Comparison of ENCODE assay signal across 26 cellular contexts in genomic region chr19:35022460-35022859, GRCh38. TPM values are rescaled to one million over a fixed set of nuclear protein-coding genes. Genes with fewer than 3 reads are reported as not detected.
DNase-seq lines count a peak whose midpoint lies in the region; ATAC-seq, FAIRE-seq and TF ChIP-seq lines count a peak whose summit lies in the region.
"Had no signal": no experiment of that assay in that cellular context is flagged by ENCODE, and none has a peak within 500 bp of the region (broad histone marks: within the 10 kb centered on the region; RNA-seq: fewer than 3 reads in every experiment).

No MANE protein-coding gene starts in this region.

- H3K9ac ChIP-seq in K562 (ENCODE audit: insufficient read depth in 1 of 2, low read depth in 2 of 2, low read length in 2 of 2) = no peak overlapping the region

- intact Hi-C loops in activated CD8-positive, alpha-beta T cell treated with anti-CD3 and anti-CD28 coated beads for 36 hours (cut with micrococcal nuclease) = no loop called here
- intact Hi-C loops in Calu3 (cut with micrococcal nuclease; ENCODE audit: unreplicated experiment) = no loop called here
- intact Hi-C loops in K562 (cut with micrococcal nuclease) = no loop called here

- H3K36me3 Mint-ChIP-seq in activated CD8-positive, alpha-beta T cell treated with anti-CD3 and anti-CD28 coated beads, Interleukin-2, amount 10 ng/mL, durations not matched to agents 7 days and 5 days (ENCODE audit: low read depth) = peaks cover 62% of the 10 kb centered on the region
- peaks cover 53% of the 10 kb centered on the region for H3K36me3 Mint-ChIP-seq in activated CD8-positive, alpha-beta T cell treated with anti-CD3 and anti-CD28 coated beads for 36 hours (ENCODE audit: low read depth)
- H3K36me3 Mint-ChIP-seq in Calu3 (ENCODE audit: insufficient read depth, unreplicated experiment) = peaks cover 70% of the 10 kb centered on the region

- in situ Hi-C loops in K562 (cut with MboI) = no loop called here

- POLR2A ChIA-PET in activated CD8-positive, alpha-beta T cell treated with anti-CD3 and anti-CD28 coated beads, Interleukin-2, amount 10 ng/mL, durations not matched to agents 7 days and 5 days (lab: Charles Lee) = interaction anchor here (1.2 kb wide), 1 partner anchor 49 kb away, joined by 3 read pairs; no protein-coding TSS in a partner anchor
- POLR2A ChIA-PET in activated CD8-positive, alpha-beta T cell treated with anti-CD3 and anti-CD28 coated beads for 36 hours (lab: Charles Lee) = interaction anchor here (1.2 to 1.8 kb wide), 3 partner anchors 8 to 21 kb away, joined by 3 to 7 read pairs (median 3); no protein-coding TSS in a partner anchor
- POLR2A ChIA-PET in K562 (lab: Yijun Ruan, JAX) = no interaction called here

- H3K9me3 ChIP-seq in K562 (replicated peaks; ENCODE audit: control insufficient read depth, insufficient read depth, low read depth, low read length) (no peaks in the 10 kb centered on the region), neutrophil (no peaks in the 10 kb centered on the region)
- H3K9me3 ChIP-seq: HAP-1 had no signal

- 92% methylated on average over 5 of the region's 14 CpGs for WGBS in K562 (ENCODE audit: insufficient coverage, low coverage, missing lambda C conversion rate)

- H3K27ac ChIP-seq in K562 (ENCODE audit: extremely low read depth, low read depth, low read length) = no peak overlapping the region
- H3K27ac ChIP-seq in neutrophil = peak overlapping the region; percentile 46
- H3K27ac ChIP-seq: RWPE1 had no signal

- no peak for FAIRE-seq in K562 (lab: Jason Lieb, UNC)
- FAIRE-seq: GM12892 had no signal

- no peaks in the 10 kb centered on the region for H3K9me1 ChIP-seq in K562 (ENCODE audit: control insufficient read depth, insufficient read depth, low read length)

- BruUV-seq in Calu3 (replicated peaks; lab: Mats Ljungman, UMichigan) = no TSS peak
- BruUV-seq in K562 (replicated peaks; lab: Mats Ljungman, UMichigan) = no TSS peak

- no peak overlapping the region for H3K27ac Mint-ChIP-seq in activated CD8-positive, alpha-beta T cell treated with anti-CD3 and anti-CD28 coated beads, Interleukin-2, amount 10 ng/mL, durations not matched to agents 7 days and 5 days
- no peak overlapping the region for H3K27ac Mint-ChIP-seq in activated CD8-positive, alpha-beta T cell treated with anti-CD3 and anti-CD28 coated beads for 36 hours
- H3K27ac Mint-ChIP-seq in Calu3 (ENCODE audit: unreplicated experiment) = peak overlapping the region; percentile 29

- CTCF ChIA-PET in activated CD8-positive, alpha-beta T cell treated with anti-CD3 and anti-CD28 coated beads, Interleukin-2, amount 10 ng/mL, durations not matched to agents 7 days and 5 days (lab: Charles Lee) = no interaction called here
- CTCF ChIA-PET in activated CD8-positive, alpha-beta T cell treated with anti-CD3 and anti-CD28 coated beads for 36 hours (lab: Charles Lee) = interaction anchor here (1.2 to 1.9 kb wide), 2 partner anchors 22 to 50 kb away, joined by 4 to 5 read pairs; no protein-coding TSS in a partner anchor
- CTCF ChIA-PET in Calu3 (lab: Charles Lee) (no interaction called here), K562 (lab: Yijun Ruan, JAX; ENCODE audit: low intra/inter-chr PET ratio) (no interaction called here)

- no peak for TF ChIP-seq RAD21 in K562 (CRISPR knock-in tag; conservative IDR thresholded peaks at IDR 0.05 in 1 of 2, IDR thresholded peaks at IDR 0.05 in 1 of 2)

- no peaks in the 10 kb centered on the region for H4K20me1 ChIP-seq in K562 (replicated peaks; ENCODE audit: control insufficient read depth, insufficient read depth, low read length)

- H3K4me1 ChIP-seq in K562 (replicated peaks in 1 of 2; ENCODE audit: control insufficient read depth in 2 of 2, insufficient read depth in 2 of 2, low read length in 2 of 2) = peaks cover 0 to 5% of the 10 kb centered on the region in 2 experiments; a peak in 1 of 5 replicates
- H3K4me1 ChIP-seq in neutrophil (ENCODE audit: control insufficient read depth in 1 of 2, insufficient read depth in 1 of 2, low read depth in 1 of 2, low read length in 1 of 2) = peaks cover 11 to 12% of the 10 kb centered on the region in 2 experiments
- H3K4me1 ChIP-seq: HAP-1 had no signal

- peak; percentile 27 for ATAC-seq in activated CD8-positive, alpha-beta T cell treated with anti-CD3 and anti-CD28 coated beads, Interleukin-2, amount 10 ng/mL, durations not matched to agents 7 days and 5 days
- ATAC-seq in activated CD8-positive, alpha-beta T cell treated with anti-CD3 and anti-CD28 coated beads for 36 hours = no peak
- no peak for ATAC-seq in K562
- no peak for ATAC-seq in HG02973 (IDR thresholded peaks at IDR 0.05; ENCODE audit: unreplicated experiment)

- H3K4me3 ChIP-seq in K562 = no peak overlapping the region
- H3K4me3 ChIP-seq in neutrophil (ENCODE audit: low read depth in 1 of 2, low read length in 1 of 2) = no peak overlapping the region
- H3K4me3 ChIP-seq: HAP-1 had no signal

- no peak for TF ChIP-seq CTCF in activated CD8-positive, alpha-beta T cell treated with anti-CD3 and anti-CD28 coated beads for 36 hours (IDR thresholded peaks at IDR 0.05)
- TF ChIP-seq CTCF in Calu3 (IDR thresholded peaks at IDR 0.05; ENCODE audit: unreplicated experiment) = no peak
- TF ChIP-seq CTCF in K562 (IDR thresholded peaks at IDR 0.05 in 2 of 3, conservative IDR thresholded peaks at IDR 0.05 in 1 of 3; ENCODE audit: insufficient read depth in 2 of 3, low read depth in 1 of 3, low read length in 3 of 3) = no peak
- TF ChIP-seq CTCF in neutrophil (IDR thresholded peaks at IDR 0.05) = no peak

- H3K4me1 Mint-ChIP-seq in activated CD8-positive, alpha-beta T cell treated with anti-CD3 and anti-CD28 coated beads, Interleukin-2, amount 10 ng/mL, durations not matched to agents 7 days and 5 days (ENCODE audit: low read depth) = peaks cover 6% of the 10 kb centered on the region
- no peaks in the 10 kb centered on the region for H3K4me1 Mint-ChIP-seq in activated CD8-positive, alpha-beta T cell treated with anti-CD3 and anti-CD28 coated beads for 36 hours (ENCODE audit: low read depth)
- no peaks in the 10 kb centered on the region for H3K4me1 Mint-ChIP-seq in Calu3 (ENCODE audit: low read depth, unreplicated experiment)

- no peaks in the 10 kb centered on the region for H3K27me3 Mint-ChIP-seq in activated CD8-positive, alpha-beta T cell treated with anti-CD3 and anti-CD28 coated beads, Interleukin-2, amount 10 ng/mL, durations not matched to agents 7 days and 5 days (ENCODE audit: low read depth)
- no peaks in the 10 kb centered on the region for H3K27me3 Mint-ChIP-seq in activated CD8-positive, alpha-beta T cell treated with anti-CD3 and anti-CD28 coated beads for 36 hours
- no peaks in the 10 kb centered on the region for H3K27me3 Mint-ChIP-seq in Calu3 (ENCODE audit: unreplicated experiment)

- TF ChIP-seq EP300 in K562 (IDR thresholded peaks at IDR 0.05; ENCODE audit: low read length) = no peak

- H3K36me3 ChIP-seq in K562 (ENCODE audit: control insufficient read depth, insufficient read depth, low read length) = peaks cover 92% of the 10 kb centered on the region
- peaks cover 100% of the 10 kb centered on the region for H3K36me3 ChIP-seq in neutrophil

- no peaks in the 10 kb centered on the region for H3K79me2 ChIP-seq in K562 (ENCODE audit: control insufficient read depth, insufficient read depth, low read length)

- DNase-seq in activated CD8-positive, alpha-beta T cell treated with anti-CD3 and anti-CD28 coated beads, Interleukin-2, amount 10 ng/mL, durations not matched to agents 7 days and 5 days = no peak
- no peak for DNase-seq in activated CD8-positive, alpha-beta T cell treated with anti-CD3 and anti-CD28 coated beads for 36 hours
- DNase-seq in Calu3 (no peak), K562 (ENCODE audit: extremely low read depth in 1 of 4, low spot score in 3 of 4) (no peak), iPS-NIHi11 (ENCODE audit: low spot score) (no peak), nucleus accumbens (lab: John Stamatoyannopoulos, UW) (no peak)
- DNase-seq: 8988T, DMS153, DND-41, GOT3, MV-4-11, NCI-H1105, NCI-H1436 treated with DMSO at 0.1 percent for 48 hours, NCI-H1930, NCI-H2107, NCI-H526 treated with DMSO at 0.1 percent for 48 hours, SHP77 had no signal

- H3K4me3 Mint-ChIP-seq in activated CD8-positive, alpha-beta T cell treated with anti-CD3 and anti-CD28 coated beads, Interleukin-2, amount 10 ng/mL, durations not matched to agents 7 days and 5 days = no peak overlapping the region
- no peak overlapping the region for H3K4me3 Mint-ChIP-seq in activated CD8-positive, alpha-beta T cell treated with anti-CD3 and anti-CD28 coated beads for 36 hours
- no peak overlapping the region for H3K4me3 Mint-ChIP-seq in Calu3 (ENCODE audit: low read depth, unreplicated experiment)

- no peaks in the 10 kb centered on the region for H3K27me3 ChIP-seq in K562 (ENCODE audit: control insufficient read depth in 2 of 2, insufficient read depth in 2 of 2, low read length in 2 of 2)
- H3K27me3 ChIP-seq in neutrophil = no peaks in the 10 kb centered on the region

- no peak overlapping the region for H2AFZ ChIP-seq in K562 (ENCODE audit: low read depth, low read length)

- no peak overlapping the region for H3K4me2 ChIP-seq in K562 (ENCODE audit: insufficient read depth, low read length)

- no peaks in the 10 kb centered on the region for H3K9me3 Mint-ChIP-seq in activated CD8-positive, alpha-beta T cell treated with anti-CD3 and anti-CD28 coated beads, Interleukin-2, amount 10 ng/mL, durations not matched to agents 7 days and 5 days (ENCODE audit: insufficient read depth)
- no peaks in the 10 kb centered on the region for H3K9me3 Mint-ChIP-seq in activated CD8-positive, alpha-beta T cell treated with anti-CD3 and anti-CD28 coated beads for 36 hours
- no peaks in the 10 kb centered on the region for H3K9me3 Mint-ChIP-seq in Calu3 (ENCODE audit: low read depth, unreplicated experiment)

- TF ChIP-seq POLR2A in K562 (conservative IDR thresholded peaks at IDR 0.05) = no peak

RNA-seq across cellular contexts. Expression of gene SCN1B, which starts 7.8 kb away (rescaled TPM):
- under 1 TPM; 0.37 to 0.57 TPM for total RNA-seq in activated CD8-positive, alpha-beta T cell treated with anti-CD3 and anti-CD28 coated beads, Interleukin-2, amount 10 ng/mL, durations not matched to agents 7 days and 5 days
- under 1 TPM; 0.63 to 0.90 TPM for total RNA-seq in activated CD8-positive, alpha-beta T cell treated with anti-CD3 and anti-CD28 coated beads for 36 hours
- total RNA-seq in Calu3 (2022) (1.4 and 2.1 TPM in 2 replicates), K562 (2014; rRNA removed) (0.91 and 1.6 TPM in 2 replicates), K562 (2014; rRNA removed; fragmentation: Illumina TruSeq; extraction: Trizol) (0.51 and 0.80 TPM in 2 replicates), K562 (2015; rRNA removed; fragmentation: Illumina TruSeq; extraction: Trizol) (0.91 and 1.2 TPM in 2 replicates), K562 (2021) (1.8 TPM in 2 replicates)
- total RNA-seq in K562 (2011; cell fraction: chromatin; rRNA removed; ENCODE audit: low replicate concordance) = 6.3 and 14.6 TPM in 2 replicates
- 7.7 and 7.9 TPM in 2 replicates for total RNA-seq in K562 (2011; cell fraction: nucleolus; rRNA removed)
- 8.3 and 13.4 TPM in 2 replicates for total RNA-seq in K562 (2011; cell fraction: nucleoplasm; rRNA removed)
- polyA plus RNA-seq in K562 (2011; rRNA removed) (2.5 and 4.2 TPM in 2 replicates), K562 (2014; fragmentation: Illumina TruSeq; extraction: Trizol) (0.79 and 1.0 TPM in 2 replicates), K562 (2014; fragmentation: Nextera tagmentation; extraction: Ambion mirVana) (under 1 TPM; 0.03 to 0.06 TPM), K562 (2014; rRNA removed) (1.2 and 2.1 TPM in 2 replicates)
- polyA plus RNA-seq in K562 (2011; cell fraction: cytosol; rRNA removed) = 2.3 and 2.6 TPM in 2 replicates
- polyA plus RNA-seq in K562 (2011; cell fraction: nucleus; rRNA removed) = 9.1 and 10.0 TPM in 2 replicates
- polyA plus RNA-seq in K562 (2012) = 1.4 and 3.7 TPM in 2 replicates
- 1.1 and 2.6 TPM in 2 replicates for polyA minus RNA-seq in K562 (2011; rRNA and poly(A)+ RNA removed)
- 1.2 and 1.5 TPM in 2 replicates for polyA minus RNA-seq in K562 (2011; cell fraction: cytosol; rRNA and poly(A)+ RNA removed)
- 1.6 and 2.2 TPM in 2 replicates for polyA minus RNA-seq in K562 (2011; cell fraction: nucleus; rRNA and poly(A)+ RNA removed)

RNA-seq across cellular contexts. Expression of gene HPN, which starts 19.1 kb away (rescaled TPM):
- not detected for total RNA-seq in activated CD8-positive, alpha-beta T cell treated with anti-CD3 and anti-CD28 coated beads, Interleukin-2, amount 10 ng/mL, durations not matched to agents 7 days and 5 days
- total RNA-seq in activated CD8-positive, alpha-beta T cell treated with anti-CD3 and anti-CD28 coated beads for 36 hours = under 1 TPM in 1 of 2 experiments, not detected in 1; 0.11 TPM
- total RNA-seq in Calu3 (2022) = 1.4 and 2.2 TPM in 2 replicates
- 0.30 and 0.74 TPM in 2 replicates for total RNA-seq in K562 (2011; cell fraction: chromatin; rRNA removed; ENCODE audit: low replicate concordance)
- total RNA-seq in K562 (2011; cell fraction: nucleolus; rRNA removed) = 0.26 and 0.67 TPM in 2 replicates
- total RNA-seq in K562 (2011; cell fraction: nucleoplasm; rRNA removed) = 0.59 and 0.99 TPM in 2 replicates
- not detected in 2 replicates for total RNA-seq in K562 (2014; rRNA removed)
- not detected in 2 replicates for total RNA-seq in K562 (2014; rRNA removed; fragmentation: Illumina TruSeq; extraction: Trizol)
- total RNA-seq in K562 (2015; rRNA removed; fragmentation: Illumina TruSeq; extraction: Trizol) = 0.15 TPM in 1 of 2 replicates, not detected in the other
- 0.20 and 0.36 TPM in 2 replicates for total RNA-seq in K562 (2021)
- polyA plus RNA-seq in K562 (2011; rRNA removed) = 0.10 and 0.11 TPM in 2 replicates
- 0.09 and 0.12 TPM in 2 replicates for polyA plus RNA-seq in K562 (2011; cell fraction: cytosol; rRNA removed)
- polyA plus RNA-seq in K562 (2011; cell fraction: nucleus; rRNA removed) = 0.63 and 1.3 TPM in 2 replicates
- polyA plus RNA-seq in K562 (2012) = 0.10 and 1.7 TPM in 2 replicates
- polyA plus RNA-seq in K562 (2014; fragmentation: Illumina TruSeq; extraction: Trizol) = not detected in 2 replicates
- polyA plus RNA-seq in K562 (2014; fragmentation: Nextera tagmentation; extraction: Ambion mirVana) = not detected
- not detected in 2 replicates for polyA plus RNA-seq in K562 (2014; rRNA removed)
- not detected in 2 replicates for polyA minus RNA-seq in K562 (2011; rRNA and poly(A)+ RNA removed)
- not detected in 2 replicates for polyA minus RNA-seq in K562 (2011; cell fraction: cytosol; rRNA and poly(A)+ RNA removed)
- polyA minus RNA-seq in K562 (2011; cell fraction: nucleus; rRNA and poly(A)+ RNA removed) = 0.27 and 0.56 TPM in 2 replicates
- total RNA-seq: MCF 10A, NCI-H460, SK-MEL-5 had no signal
- polyA plus RNA-seq: BJ had no signal

RNA-seq across cellular contexts. Expression of gene GRAMD1A, which starts 22.3 kb away (rescaled TPM):
- 10 to 100 TPM; 76.2 to 81.8 TPM for total RNA-seq in activated CD8-positive, alpha-beta T cell treated with anti-CD3 and anti-CD28 coated beads, Interleukin-2, amount 10 ng/mL, durations not matched to agents 7 days and 5 days
- 100 to 1,000 TPM; 128 to 134 TPM for total RNA-seq in activated CD8-positive, alpha-beta T cell treated with anti-CD3 and anti-CD28 coated beads for 36 hours
- total RNA-seq in Calu3 (2022) (114 and 126 TPM in 2 replicates), K562 (2014; rRNA removed) (41.8 and 47.0 TPM in 2 replicates), K562 (2014; rRNA removed; fragmentation: Illumina TruSeq; extraction: Trizol) (13.9 and 16.4 TPM in 2 replicates), K562 (2015; rRNA removed; fragmentation: Illumina TruSeq; extraction: Trizol) (19.4 and 20.5 TPM in 2 replicates), K562 (2021) (58.7 and 62.5 TPM in 2 replicates)
- 167 and 288 TPM in 2 replicates for total RNA-seq in K562 (2011; cell fraction: chromatin; rRNA removed; ENCODE audit: low replicate concordance)
- total RNA-seq in K562 (2011; cell fraction: nucleolus; rRNA removed) = 130 and 133 TPM in 2 replicates
- 132 and 192 TPM in 2 replicates for total RNA-seq in K562 (2011; cell fraction: nucleoplasm; rRNA removed)
- polyA plus RNA-seq in K562 (2011; rRNA removed) (39.4 and 54.3 TPM in 2 replicates), K562 (2014; fragmentation: Illumina TruSeq; extraction: Trizol) (38.5 and 54.1 TPM in 2 replicates), K562 (2014; fragmentation: Nextera tagmentation; extraction: Ambion mirVana) (1 to 10 TPM; 1.4 to 1.7 TPM), K562 (2014; rRNA removed) (61.7 and 63.8 TPM in 2 replicates)
- polyA plus RNA-seq in K562 (2011; cell fraction: cytosol; rRNA removed) = 51.1 and 57.8 TPM in 2 replicates
- 131 and 183 TPM in 2 replicates for polyA plus RNA-seq in K562 (2011; cell fraction: nucleus; rRNA removed)
- polyA plus RNA-seq in K562 (2012) = 35.7 and 68.6 TPM in 2 replicates
- 41.4 and 44.4 TPM in 2 replicates for polyA minus RNA-seq in K562 (2011; rRNA and poly(A)+ RNA removed)
- polyA minus RNA-seq in K562 (2011; cell fraction: cytosol; rRNA and poly(A)+ RNA removed) = 39.7 and 39.8 TPM in 2 replicates
- 31.2 and 45.4 TPM in 2 replicates for polyA minus RNA-seq in K562 (2011; cell fraction: nucleus; rRNA and poly(A)+ RNA removed)

RNA-seq across cellular contexts. Expression of gene ZNF792, which starts 58.4 kb away (rescaled TPM):
- total RNA-seq in activated CD8-positive, alpha-beta T cell treated with anti-CD3 and anti-CD28 coated beads, Interleukin-2, amount 10 ng/mL, durations not matched to agents 7 days and 5 days = 10 to 100 TPM; 13.7 to 14.2 TPM
- 1 to 10 TPM; 5.1 to 5.6 TPM for total RNA-seq in activated CD8-positive, alpha-beta T cell treated with anti-CD3 and anti-CD28 coated beads for 36 hours
- total RNA-seq in Calu3 (2022) = 9.1 and 9.3 TPM in 2 replicates
- total RNA-seq in K562 (2011; cell fraction: chromatin; rRNA removed; ENCODE audit: low replicate concordance) = 49.4 and 86.2 TPM in 2 replicates
- total RNA-seq in K562 (2011; cell fraction: nucleolus; rRNA removed) = 38.2 and 47.9 TPM in 2 replicates
- total RNA-seq in K562 (2011; cell fraction: nucleoplasm; rRNA removed) = 33.4 and 39.9 TPM in 2 replicates
- total RNA-seq in K562 (2014; rRNA removed) = 14.5 and 14.6 TPM in 2 replicates
- 15.8 and 17.7 TPM in 2 replicates for total RNA-seq in K562 (2014; rRNA removed; fragmentation: Illumina TruSeq; extraction: Trizol)
- total RNA-seq in K562 (2015; rRNA removed; fragmentation: Illumina TruSeq; extraction: Trizol) = 10.0 and 10.4 TPM in 2 replicates
- 15.5 and 16.5 TPM in 2 replicates for total RNA-seq in K562 (2021)
- 9.6 and 12.0 TPM in 2 replicates for polyA plus RNA-seq in K562 (2011; rRNA removed)
- polyA plus RNA-seq in K562 (2011; cell fraction: cytosol; rRNA removed) = 6.8 and 6.9 TPM in 2 replicates
- polyA plus RNA-seq in K562 (2011; cell fraction: nucleus; rRNA removed) = 17.3 and 18.8 TPM in 2 replicates
- 7.3 and 9.8 TPM in 2 replicates for polyA plus RNA-seq in K562 (2012)
- 9.9 and 10.2 TPM in 2 replicates for polyA plus RNA-seq in K562 (2014; fragmentation: Illumina TruSeq; extraction: Trizol)
- polyA plus RNA-seq in K562 (2014; fragmentation: Nextera tagmentation; extraction: Ambion mirVana) = 1 to 10 TPM; 3.3 to 3.5 TPM
- polyA plus RNA-seq in K562 (2014; rRNA removed) = 7.0 and 7.9 TPM in 2 replicates
- 37.5 and 38.9 TPM in 2 replicates for polyA minus RNA-seq in K562 (2011; rRNA and poly(A)+ RNA removed)
- 9.4 and 17.3 TPM in 2 replicates for polyA minus RNA-seq in K562 (2011; cell fraction: cytosol; rRNA and poly(A)+ RNA removed)
- polyA minus RNA-seq in K562 (2011; cell fraction: nucleus; rRNA and poly(A)+ RNA removed) = 32.0 and 50.6 TPM in 2 replicates
